16 cellular contexts compared by ENCODE assay signal in the genomic region with DNA sequence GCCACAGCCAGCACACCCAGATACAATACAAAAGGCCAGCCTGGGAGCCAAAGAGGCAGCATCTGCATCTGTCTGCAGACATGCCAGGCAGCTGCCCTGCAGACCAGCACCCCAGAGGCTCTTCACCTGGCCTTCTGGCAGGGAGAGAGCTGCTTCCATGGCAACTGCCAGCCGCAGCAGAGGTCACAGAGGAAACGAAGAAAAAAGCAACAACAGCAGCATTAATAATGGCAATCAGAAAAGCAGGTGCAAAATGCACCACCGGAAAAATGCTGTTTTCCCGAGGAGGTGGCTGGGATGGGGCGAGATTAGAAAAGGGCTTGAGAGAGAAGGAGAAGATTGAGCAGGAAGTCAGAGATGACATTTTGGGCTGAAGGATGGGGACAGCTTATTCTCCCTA.
DNase-seq lines count a peak whose midpoint lies in the region; ATAC-seq and TF ChIP-seq lines count a peak whose summit lies in the region.
"Had no signal": no experiment of that assay in that cellular context is flagged by ENCODE, and none has a peak within 500 bp of the region (broad histone marks: within the 10 kb centered on the region; RNA-seq: fewer than 3 reads in every experiment).

No MANE protein-coding gene starts in this region.

- peaks cover 4% of the 10 kb centered on the region for H3K27me3 Mint-ChIP-seq in brain
- H3K27me3 Mint-ChIP-seq: central memory CD8-positive, alpha-beta T cell; effector memory CD8-positive, alpha-beta T cell; stimulated activated naive CD8-positive, alpha-beta T cell treated with anti-CD3 and anti-CD28 coated beads, Interleukin-15, Interleukin-2, amounts not matched to agents 100 ng/mL and 50 ng/mL, for 24 hours had no signal

- H3K27ac ChIP-seq in foreskin keratinocyte (no peak overlapping the region), aorta (ENCODE audit: low read depth in 1 of 2, low read length in 2 of 2) (no peak overlapping the region)
- H3K27ac ChIP-seq: RWPE1, upper lobe of right lung had no signal

- ATAC-seq in left colon (no peak), foreskin keratinocyte (no peak), aorta (ENCODE audit: low FRiP score) (no peak), GM19452 (IDR thresholded peaks at IDR 0.05; ENCODE audit: unreplicated experiment) (no peak)
- ATAC-seq: effector memory CD8-positive, alpha-beta T cell; upper lobe of right lung had no signal

- no peaks in the 10 kb centered on the region for H3K36me3 ChIP-seq in aorta (ENCODE audit: control insufficient read depth in 1 of 2, insufficient read depth in 2 of 2, low read length in 1 of 2)
- H3K36me3 ChIP-seq: upper lobe of right lung had no signal

- WGBS in aorta, 2 donors: 41 to 44% methylated on average over 5 of the region's 5 CpGs

- peaks cover 37% of the 10 kb centered on the region for H3K4me1 Mint-ChIP-seq in brain
- H3K4me1 Mint-ChIP-seq: central memory CD8-positive, alpha-beta T cell had no signal

- no peaks in the 10 kb centered on the region for H3K9me3 ChIP-seq in aorta (ENCODE audit: control insufficient read depth, low read length)
- H3K9me3 ChIP-seq: upper lobe of right lung had no signal

- H3K36me3 Mint-ChIP-seq in brain: peaks cover 5% of the 10 kb centered on the region

- intact Hi-C loops in left colon (cut with DNase I, micrococcal nuclease): no loop called here
- intact Hi-C loops in aorta (cut with DNase I): no loop called here

- H3K4me1 ChIP-seq in foreskin keratinocyte (no peaks in the 10 kb centered on the region), aorta (ENCODE audit: control insufficient read depth in 1 of 2, insufficient read depth in 2 of 2, low read length in 2 of 2) (no peaks in the 10 kb centered on the region)
- H3K4me1 ChIP-seq: upper lobe of right lung had no signal

- H3K27ac Mint-ChIP-seq in brain: peak overlapping the region in 3 of 5 experiments; percentile 75 to 92 (median 87)
- H3K27ac Mint-ChIP-seq: activated T-helper 2 cell treated with anti-CD3 and anti-CD28 coated beads, Interferon-gamma antibody, Interleukin-2, Interleukin-4, amounts not matched to agents 10 μg/mL and 5 μg/mL and 100 μg/mL, durations not matched to agents 14 hours and 24 hours and 36 hours; effector memory CD8-positive, alpha-beta T cell; stimulated activated naive CD8-positive, alpha-beta T cell treated with anti-CD3 and anti-CD28 coated beads, Interleukin-15, Interleukin-2, amounts not matched to agents 100 ng/mL and 50 ng/mL, for 24 hours had no signal

- H3K27me3 ChIP-seq in foreskin keratinocyte (no peaks in the 10 kb centered on the region), aorta (ENCODE audit: control insufficient read depth in 1 of 2, insufficient read depth in 2 of 2, low read length in 1 of 2) (no peaks in the 10 kb centered on the region)

- peak overlapping the region in 3 of 5 experiments; percentile 12 to 54 (median 22) for H3K4me3 Mint-ChIP-seq in brain
- H3K4me3 Mint-ChIP-seq: central memory CD8-positive, alpha-beta T cell; effector memory CD8-positive, alpha-beta T cell; stimulated activated naive CD8-positive, alpha-beta T cell treated with anti-CD3 and anti-CD28 coated beads, Interleukin-15, Interleukin-2, amounts not matched to agents 100 ng/mL and 50 ng/mL, for 24 hours had no signal

- H3K9me3 Mint-ChIP-seq in brain: peaks cover 0 to 45% (median under 1%) of the 10 kb centered on the region in 5 experiments

- H3K4me3 ChIP-seq in aorta (ENCODE audit: low read length in 2 of 2): no peak overlapping the region
- H3K4me3 ChIP-seq: upper lobe of right lung had no signal

- DNase-seq in DMS153 treated with DMSO at 0.1 percent for 48 hours (lab: John Stamatoyannopoulos, UW; ENCODE audit: unreplicated experiment): peak; percentile 80
- DNase-seq in NCI-H187 (lab: John Stamatoyannopoulos, UW): peak; percentile 59 to 70
- DNase-seq in NCI-H510A treated with DMSO at 0.1 percent for 48 hours (lab: John Stamatoyannopoulos, UW): peak; percentile 77
- no peak for DNase-seq in left colon
- DNase-seq in foreskin keratinocyte: no peak
- DNase-seq in aorta: no peak
- DNase-seq: effector memory CD8-positive, alpha-beta T cell; Karpas-422; NCI-H82; upper lobe of right lung had no signal

- TF ChIP-seq CTCF in brain (conservative IDR thresholded peaks at IDR 0.05) (no peak), foreskin keratinocyte (conservative IDR thresholded peaks at IDR 0.05) (no peak)

Comparison
In these comparisons a context has a peak if more than half of its experiments do, and no peak if none do; other contexts are left out.
1. DNase-seq: peak in DMS153 treated with DMSO at 0.1 percent for 48 hours (single experiment), NCI-H187 (2 of 2) and NCI-H510A treated with DMSO at 0.1 percent for 48 hours (single experiment); none in left colon (0 of 2), foreskin keratinocyte (0 of 2) and aorta (0 of 2).